In genomic region chr3:46656778-46657556, GRCh38 we compare ENCODE assay signal across 20 cellular contexts. TPM values are rescaled to one million over a fixed set of nuclear protein-coding genes. Genes with fewer than 3 reads are reported as not detected.
DNase-seq lines count a peak whose midpoint lies in the region; ATAC-seq and TF ChIP-seq lines count a peak whose summit lies in the region.
"Had no signal": no experiment of that assay in that cellular context is flagged by ENCODE, and none has a peak within 500 bp of the region (broad histone marks: within the 10 kb centered on the region; RNA-seq: fewer than 3 reads in every experiment).

No MANE protein-coding gene starts in this region.

- no peaks in the 10 kb centered on the region for H3F3A ChIP-seq in PC-3 (ENCODE audit: low read length, unreplicated experiment)

- no peak overlapping the region for H2AFZ ChIP-seq in PC-3 (ENCODE audit: low read length)

- no peaks in the 10 kb centered on the region for H3K9me2 ChIP-seq in PC-3 (replicated peaks; ENCODE audit: low read length)

- DNase-seq in EH (ENCODE audit: low read depth) = peak; percentile 26
- peak in 2 of 3 experiments; percentile 67 to 90 for DNase-seq in NCI-H1417 (lab: John Stamatoyannopoulos, UW)
- peak; percentile 55 for DNase-seq in PC-3
- DNase-seq in foreskin keratinocyte = peak in 1 of 2 donors; percentile 35
- DNase-seq in SW 1271 (lab: John Stamatoyannopoulos, UW) = no peak
- DNase-seq in activated T-cell treated with anti-CD3 and anti-CD28 coated beads, Interleukin-2, amount 50 U/mL, for 72 hours = no peak
- DNase-seq: activated CD4-positive, alpha-beta T cell treated with anti-CD3 and anti-CD28 coated beads, Interleukin-2, amount 10 ng/mL, durations not matched to agents 24 days and 14 days; activated naive CD4-positive, alpha-beta T cell treated with anti-CD3 and anti-CD28 coated beads, Interleukin-2, amount 50 U/mL, for 16 hours; activated T-cell treated with anti-CD3 and anti-CD28 coated beads for 4 hours; Caco-2; cortex of kidney; immature natural killer cell; NCI-H446 had no signal

- peak; percentile 66 for ATAC-seq in PC-3
- peak; percentile 70 for ATAC-seq in foreskin keratinocyte
- ATAC-seq in HG02642 (IDR thresholded peaks at IDR 0.05; ENCODE audit: poor library complexity, unreplicated experiment) = no peak
- no peak for ATAC-seq in HG02610 (IDR thresholded peaks at IDR 0.05; ENCODE audit: unreplicated experiment)
- ATAC-seq in activated T-cell treated with anti-CD3 and anti-CD28 coated beads, Interleukin-2, amount 50 U/mL, for 72 hours (replicated peaks in 1 of 2) = no peak
- ATAC-seq: Panc1 had no signal

- POLR2A ChIA-PET in PC-3 (lab: Charles Lee; ENCODE audit: unreplicated experiment) = interaction anchor here (0.6 kb wide), 1 partner anchor 114 kb away, joined by 4 read pairs; no protein-coding TSS in a partner anchor

- TF ChIP-seq CTCF in PC-3 (conservative IDR thresholded peaks at IDR 0.05; ENCODE audit: low read depth, low read length) (no peak), foreskin keratinocyte (conservative IDR thresholded peaks at IDR 0.05) (peak; percentile 29)

- no peaks in the 10 kb centered on the region for H3K79me2 ChIP-seq in PC-3 (ENCODE audit: low read length)

- peaks cover 0 to 2% of the 10 kb centered on the region in 2 donors for H3K36me3 Mint-ChIP-seq in activated T-cell treated with anti-CD3 and anti-CD28 coated beads, Interleukin-2, amount 50 U/mL, for 72 hours (ENCODE audit: insufficient read depth in 2 of 2)
- H3K36me3 Mint-ChIP-seq: immature natural killer cell had no signal

- peaks cover 0 to 3% of the 10 kb centered on the region in 2 donors for H3K9me3 Mint-ChIP-seq in activated T-cell treated with anti-CD3 and anti-CD28 coated beads, Interleukin-2, amount 50 U/mL, for 72 hours

- no peaks in the 10 kb centered on the region for H3K4me1 Mint-ChIP-seq in activated T-cell treated with anti-CD3 and anti-CD28 coated beads, Interleukin-2, amount 50 U/mL, for 72 hours (ENCODE audit: low read depth)
- H3K4me1 Mint-ChIP-seq: immature natural killer cell had no signal

- H3K4me3 ChIP-seq in PC-3 (ENCODE audit: low read length) = no peak overlapping the region
- H3K4me3 ChIP-seq: skin epidermis had no signal

- CTCF ChIA-PET in PC-3 (lab: Charles Lee) = no interaction called here

- H3K27me3 Mint-ChIP-seq in activated T-cell treated with anti-CD3 and anti-CD28 coated beads, Interleukin-2, amount 50 U/mL, for 72 hours (ENCODE audit: low read depth) = no peaks in the 10 kb centered on the region

- no peak overlapping the region for H3K27ac Mint-ChIP-seq in activated T-cell treated with anti-CD3 and anti-CD28 coated beads, Interleukin-2, amount 50 U/mL, for 72 hours
- H3K27ac Mint-ChIP-seq: activated CD4-positive, alpha-beta T cell treated with anti-CD3 and anti-CD28 coated beads, Interleukin-2, amount 10 ng/mL, durations not matched to agents 24 days and 14 days; immature natural killer cell; progenitor cell of endocrine pancreas had no signal

- intact Hi-C loops in PC-3 (cut with micrococcal nuclease) = no loop called here

- no peaks in the 10 kb centered on the region for H3K36me3 ChIP-seq in PC-3 (ENCODE audit: low read depth, low read length)

- H3K27ac ChIP-seq in PC-3 (ENCODE audit: low read length) = no peak overlapping the region
- H3K27ac ChIP-seq in foreskin keratinocyte = no peak overlapping the region
- H3K27ac ChIP-seq: skin epidermis had no signal

- BruUV-seq in PC-3 (replicated peaks; lab: Mats Ljungman, UMichigan) = no TSS peak

- no peaks in the 10 kb centered on the region for H3K27me3 ChIP-seq in PC-3 (ENCODE audit: low read length)
- H3K27me3 ChIP-seq in foreskin keratinocyte = no peaks in the 10 kb centered on the region

- no peak overlapping the region for H3K9ac ChIP-seq in PC-3 (ENCODE audit: low read length)

- H3K4me3 Mint-ChIP-seq in activated T-cell treated with anti-CD3 and anti-CD28 coated beads, Interleukin-2, amount 50 U/mL, for 72 hours = no peak overlapping the region
- H3K4me3 Mint-ChIP-seq: activated CD4-positive, alpha-beta T cell treated with anti-CD3 and anti-CD28 coated beads, Interleukin-2, amount 10 ng/mL, durations not matched to agents 24 days and 14 days; immature natural killer cell; nephron had no signal

- no peaks in the 10 kb centered on the region for H3K9me3 ChIP-seq in PC-3 (ENCODE audit: low read length)
- H3K9me3 ChIP-seq: Caco-2 had no signal

- no peaks in the 10 kb centered on the region for H4K20me1 ChIP-seq in PC-3 (ENCODE audit: low read length)

- 0 out of 2 replicates have a peak overlapping the region, but pooled peaks have one; percentile 0 for H3K4me2 ChIP-seq in PC-3 (ENCODE audit: low read length)

- H3K4me1 ChIP-seq in PC-3 (ENCODE audit: insufficient read depth, low read length) (peaks cover 21% of the 10 kb centered on the region), foreskin keratinocyte (peaks cover 12% of the 10 kb centered on the region)

RNA-seq across cellular contexts. Expression of gene ALS2CL, which starts 36.5 kb away (rescaled TPM):
- total RNA-seq in PC-3 (2014; rRNA removed) (30.1 and 36.3 TPM in 2 replicates), foreskin keratinocyte (32.3 and 39.6 TPM in 2 replicates)
- 27.4 and 33.2 TPM in 2 replicates for polyA plus RNA-seq in foreskin keratinocyte
- total RNA-seq in activated T-cell treated with anti-CD3 and anti-CD28 coated beads, Interleukin-2, amount 50 U/mL, for 72 hours = 1 to 10 TPM; 1.9 to 3.1 TPM
- polyA plus RNA-seq: immature natural killer cell had no signal

RNA-seq across cellular contexts. Expression of gene TMIE, which starts 44.2 kb away (rescaled TPM):
- total RNA-seq in PC-3 (2014; rRNA removed) (0.52 and 0.66 TPM in 2 replicates), foreskin keratinocyte (not detected in 2 replicates)
- polyA plus RNA-seq in foreskin keratinocyte = 0.06 TPM in 1 of 2 replicates, not detected in the other
- 1 to 10 TPM; 1.2 to 1.5 TPM for total RNA-seq in activated T-cell treated with anti-CD3 and anti-CD28 coated beads, Interleukin-2, amount 50 U/mL, for 72 hours
- total RNA-seq: activated CD4-positive, alpha-beta T cell treated with anti-CD3 and anti-CD28 coated beads, Interleukin-2, amount 10 ng/mL, durations not matched to agents 24 days and 14 days; Caco-2 had no signal
- polyA plus RNA-seq: immature natural killer cell had no signal

RNA-seq across cellular contexts. Expression of gene FAM240A, which starts 44.6 kb away (rescaled TPM):
- total RNA-seq in PC-3 (2014; rRNA removed) (not detected in 2 replicates), foreskin keratinocyte (not detected in 2 replicates)
- polyA plus RNA-seq in foreskin keratinocyte = not detected in 2 replicates
- total RNA-seq in activated T-cell treated with anti-CD3 and anti-CD28 coated beads, Interleukin-2, amount 50 U/mL, for 72 hours = not detected
- total RNA-seq: activated CD4-positive, alpha-beta T cell treated with anti-CD3 and anti-CD28 coated beads, Interleukin-2, amount 10 ng/mL, durations not matched to agents 24 days and 14 days; Caco-2; progenitor cell of endocrine pancreas; temporal lobe had no signal
- polyA plus RNA-seq: immature natural killer cell had no signal

Comparison
In these comparisons a context has a peak if more than half of its experiments do, and no peak if none do; other contexts are left out.
1. DNase-seq: peak in EH (single experiment), NCI-H1417 (2 of 3) and PC-3 (single experiment); none in SW 1271 (0 of 2) and activated T-cell treated with anti-CD3 and anti-CD28 coated beads, Interleukin-2, amount 50 U/mL, for 72 hours (0 of 2).
2. ATAC-seq: peak in PC-3 (single experiment) and foreskin keratinocyte (single experiment); none in HG02642 (single experiment), HG02610 (single experiment) and activated T-cell treated with anti-CD3 and anti-CD28 coated beads, Interleukin-2, amount 50 U/mL, for 72 hours (0 of 2).